1 cellular context compared by ENCODE assay signal in genomic region chr5:78776637-78777036, GRCh38.
TF ChIP-seq lines count a peak whose summit lies in the region.

No MANE protein-coding gene starts in this region.

TF ChIP-seq in GM12878, 131 proteins besides CTCF, POLR2A, EP300 and RAD21 (continued from another document):
- TF ChIP-seq BCLAF1 (IDR thresholded peaks at IDR 0.05) (no peak), RAD51 (IDR thresholded peaks at IDR 0.05) (no peak), CHD4 (IDR thresholded peaks at IDR 0.05) (no peak), PKNOX1 (IDR thresholded peaks at IDR 0.05) (no peak), REST (IDR thresholded peaks at IDR 0.05; ENCODE audit: low read depth, low read length) (no peak), POLR2AphosphoS2 (IDR thresholded peaks at IDR 0.05; ENCODE audit: low read depth, low read length) (no peak), E2F8 (IDR thresholded peaks at IDR 0.05; ENCODE audit: low read depth, partially characterized antibody) (no peak)
